14 cellular contexts compared by ENCODE assay signal in the genomic region with DNA sequence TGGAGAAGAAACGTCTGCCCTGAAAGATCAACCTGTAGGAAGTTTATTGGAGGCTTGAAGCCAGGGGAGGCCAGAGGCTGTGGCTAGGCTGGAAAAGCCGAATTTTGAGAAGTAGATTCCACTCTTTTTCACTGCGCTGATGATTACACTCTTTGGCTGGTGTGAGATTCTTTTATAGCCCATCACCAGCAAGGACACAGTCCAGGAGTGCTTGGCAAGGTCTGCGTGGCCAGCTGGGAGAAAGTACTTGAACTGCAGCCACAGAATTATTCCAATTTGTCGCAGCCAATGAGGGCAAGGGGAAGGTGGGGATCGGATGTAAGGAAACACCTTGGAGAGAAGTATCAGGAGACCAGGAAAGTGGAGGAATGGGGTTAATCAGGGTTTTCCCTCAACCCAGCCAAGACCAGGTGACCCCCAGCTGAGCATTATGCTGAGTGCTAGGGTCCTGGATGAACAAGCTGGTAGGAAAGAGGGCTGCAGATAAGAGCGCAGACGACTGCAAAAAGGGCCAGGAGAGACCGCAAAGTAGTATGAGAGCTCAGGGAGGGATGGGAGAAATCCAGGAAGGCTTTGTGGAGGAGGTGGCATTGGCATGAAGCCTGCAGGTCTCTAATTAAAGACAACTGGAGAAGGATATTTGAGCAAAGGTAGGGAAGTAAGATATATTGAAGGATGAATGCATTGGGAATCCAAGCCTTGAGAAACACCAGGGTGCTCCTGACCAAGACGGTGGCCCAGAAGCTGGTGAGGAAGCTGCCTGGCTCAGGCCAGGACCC. TPM values are rescaled to one million over a fixed set of nuclear protein-coding genes. Genes with fewer than 3 reads are reported as not detected.
DNase-seq lines count a peak whose midpoint lies in the region; ATAC-seq, FAIRE-seq and TF ChIP-seq lines count a peak whose summit lies in the region.
"Had no signal": no experiment of that assay in that cellular context is flagged by ENCODE, and none has a peak within 500 bp of the region (broad histone marks: within the 10 kb centered on the region; RNA-seq: fewer than 3 reads in every experiment).

No MANE protein-coding gene starts in this region.

- no peak overlapping the region for H3K4me3 ChIP-seq in kidney (ENCODE audit: low read length in 2 of 2)
- H3K4me3 ChIP-seq: SK-N-MC had no signal

- no peak for FAIRE-seq in kidney (lab: Jason Lieb, UNC)

- peaks cover 84% of the 10 kb centered on the region for H3K36me3 Mint-ChIP-seq in activated T-cell treated with anti-CD3 and anti-CD28 coated beads, Interleukin-2, amount 50 U/mL, for 24 hours (ENCODE audit: low read depth)
- H3K36me3 Mint-ChIP-seq in activated T-cell treated with anti-CD3 and anti-CD28 coated beads, Interleukin-2, amount 50 U/mL, for 72 hours (ENCODE audit: insufficient read depth in 2 of 2): peaks cover 14 to 28% of the 10 kb centered on the region in 2 donors
- H3K36me3 Mint-ChIP-seq in activated CD4-positive, alpha-beta memory T cell treated with anti-CD3 and anti-CD28 coated beads, Interleukin-2, amount 10 ng/mL, durations not matched to agents 7 days and 5 days (ENCODE audit: low read depth): peaks cover 73% of the 10 kb centered on the region
- peaks cover 60 to 75% of the 10 kb centered on the region in 2 donors for H3K36me3 Mint-ChIP-seq in stimulated activated naive B cell treated with anti-CD40 and anti-IgM and Interleukin-4, amounts not matched to agents 10 μg/mL and 1 μg/mL and 100 μg/mL, for 72 hours

- ATAC-seq in activated T-cell treated with anti-CD3 and anti-CD28 coated beads, Interleukin-2, amount 50 U/mL, for 72 hours (replicated peaks in 1 of 2): no peak
- ATAC-seq in stimulated activated naive B cell treated with anti-CD40 and anti-IgM and Interleukin-4, amounts not matched to agents 10 μg/mL and 1 μg/mL and 100 μg/mL, for 72 hours (replicated peaks): no peak

- TF ChIP-seq CTCF in kidney (IDR thresholded peaks at IDR 0.05; ENCODE audit: borderline replicate concordance, extremely low read depth, insufficient read depth): no peak

- POLR2A ChIA-PET in activated CD4-positive, alpha-beta memory T cell treated with anti-CD3 and anti-CD28 coated beads, Interleukin-2, amount 10 ng/mL, durations not matched to agents 7 days and 5 days (lab: Charles Lee): interaction anchor here (0.7 to 1.5 kb wide), 3 partner anchors 19 to 62 kb away, joined by 3 to 4 read pairs (median 3); no protein-coding TSS in a partner anchor

- H3K4me3 Mint-ChIP-seq in activated T-cell treated with anti-CD3 and anti-CD28 coated beads, Interleukin-2, amount 50 U/mL, for 24 hours: no peak overlapping the region
- H3K4me3 Mint-ChIP-seq in activated T-cell treated with anti-CD3 and anti-CD28 coated beads, Interleukin-2, amount 50 U/mL, for 72 hours: no peak overlapping the region
- H3K4me3 Mint-ChIP-seq in activated CD4-positive, alpha-beta memory T cell treated with anti-CD3 and anti-CD28 coated beads, Interleukin-2, amount 10 ng/mL, durations not matched to agents 7 days and 5 days: no peak overlapping the region
- H3K4me3 Mint-ChIP-seq in stimulated activated naive B cell treated with anti-CD40 and anti-IgM and Interleukin-4, amounts not matched to agents 10 μg/mL and 1 μg/mL and 100 μg/mL, for 72 hours: no peak overlapping the region

- H3K27ac Mint-ChIP-seq in activated T-cell treated with anti-CD3 and anti-CD28 coated beads, Interleukin-2, amount 50 U/mL, for 24 hours: peak overlapping the region; percentile 59
- no peak overlapping the region for H3K27ac Mint-ChIP-seq in activated T-cell treated with anti-CD3 and anti-CD28 coated beads, Interleukin-2, amount 50 U/mL, for 72 hours
- H3K27ac Mint-ChIP-seq in activated CD4-positive, alpha-beta memory T cell treated with anti-CD3 and anti-CD28 coated beads, Interleukin-2, amount 10 ng/mL, durations not matched to agents 7 days and 5 days: peak overlapping the region; percentile 23
- H3K27ac Mint-ChIP-seq in stimulated activated naive B cell treated with anti-CD40 and anti-IgM and Interleukin-4, amounts not matched to agents 10 μg/mL and 1 μg/mL and 100 μg/mL, for 72 hours: peak overlapping the region; percentile 86

- H3K36me3 ChIP-seq in kidney (ENCODE audit: control insufficient read depth in 1 of 2, insufficient read depth in 2 of 2, low read length in 2 of 2): peaks cover 0 to 4% of the 10 kb centered on the region in 2 donors

- no peak overlapping the region for H3K9ac ChIP-seq in kidney (ENCODE audit: low read length in 2 of 2)

- H3K9me3 Mint-ChIP-seq in activated T-cell treated with anti-CD3 and anti-CD28 coated beads, Interleukin-2, amount 50 U/mL, for 24 hours: no peaks in the 10 kb centered on the region
- no peaks in the 10 kb centered on the region for H3K9me3 Mint-ChIP-seq in activated T-cell treated with anti-CD3 and anti-CD28 coated beads, Interleukin-2, amount 50 U/mL, for 72 hours
- no peaks in the 10 kb centered on the region for H3K9me3 Mint-ChIP-seq in activated CD4-positive, alpha-beta memory T cell treated with anti-CD3 and anti-CD28 coated beads, Interleukin-2, amount 10 ng/mL, durations not matched to agents 7 days and 5 days
- H3K9me3 Mint-ChIP-seq in stimulated activated naive B cell treated with anti-CD40 and anti-IgM and Interleukin-4, amounts not matched to agents 10 μg/mL and 1 μg/mL and 100 μg/mL, for 72 hours: no peaks in the 10 kb centered on the region

- H3K27ac ChIP-seq in kidney (ENCODE audit: low read depth in 2 of 2, low read length in 2 of 2): no peak overlapping the region
- H3K27ac ChIP-seq: SK-N-MC had no signal

- CTCF ChIA-PET in activated CD4-positive, alpha-beta memory T cell treated with anti-CD3 and anti-CD28 coated beads, Interleukin-2, amount 10 ng/mL, durations not matched to agents 7 days and 5 days (lab: Charles Lee): no interaction called here

- peaks cover 40% of the 10 kb centered on the region for H3K4me1 Mint-ChIP-seq in activated T-cell treated with anti-CD3 and anti-CD28 coated beads, Interleukin-2, amount 50 U/mL, for 24 hours (ENCODE audit: low read depth)
- peaks cover 23% of the 10 kb centered on the region for H3K4me1 Mint-ChIP-seq in activated T-cell treated with anti-CD3 and anti-CD28 coated beads, Interleukin-2, amount 50 U/mL, for 72 hours (ENCODE audit: low read depth)
- H3K4me1 Mint-ChIP-seq in activated CD4-positive, alpha-beta memory T cell treated with anti-CD3 and anti-CD28 coated beads, Interleukin-2, amount 10 ng/mL, durations not matched to agents 7 days and 5 days: peaks cover 11% of the 10 kb centered on the region
- H3K4me1 Mint-ChIP-seq in stimulated activated naive B cell treated with anti-CD40 and anti-IgM and Interleukin-4, amounts not matched to agents 10 μg/mL and 1 μg/mL and 100 μg/mL, for 72 hours: peaks cover 33% of the 10 kb centered on the region in 2 donors

- H3K9me3 ChIP-seq in kidney (ENCODE audit: control insufficient read depth in 1 of 2, low read length in 2 of 2): no peaks in the 10 kb centered on the region

- H3K27me3 Mint-ChIP-seq in activated T-cell treated with anti-CD3 and anti-CD28 coated beads, Interleukin-2, amount 50 U/mL, for 24 hours: no peaks in the 10 kb centered on the region
- H3K27me3 Mint-ChIP-seq in activated T-cell treated with anti-CD3 and anti-CD28 coated beads, Interleukin-2, amount 50 U/mL, for 72 hours (ENCODE audit: low read depth): no peaks in the 10 kb centered on the region
- no peaks in the 10 kb centered on the region for H3K27me3 Mint-ChIP-seq in activated CD4-positive, alpha-beta memory T cell treated with anti-CD3 and anti-CD28 coated beads, Interleukin-2, amount 10 ng/mL, durations not matched to agents 7 days and 5 days
- no peaks in the 10 kb centered on the region for H3K27me3 Mint-ChIP-seq in stimulated activated naive B cell treated with anti-CD40 and anti-IgM and Interleukin-4, amounts not matched to agents 10 μg/mL and 1 μg/mL and 100 μg/mL, for 72 hours

- peaks cover 0 to 9% of the 10 kb centered on the region in 2 donors for H3K4me1 ChIP-seq in kidney (ENCODE audit: control insufficient read depth in 1 of 2, insufficient read depth in 1 of 2, low read depth in 1 of 2, low read length in 2 of 2)

- DNase-seq in activated T-cell treated with anti-CD3 and anti-CD28 coated beads, Interleukin-2, amount 50 U/mL, for 24 hours: no peak
- DNase-seq in activated T-cell treated with anti-CD3 and anti-CD28 coated beads, Interleukin-2, amount 50 U/mL, for 72 hours: no peak
- no peak for DNase-seq in activated CD4-positive, alpha-beta memory T cell treated with anti-CD3 and anti-CD28 coated beads, Interleukin-2, amount 10 ng/mL, durations not matched to agents 7 days and 5 days
- DNase-seq in kidney (peak; percentile 22), SKM-1 (lab: John Stamatoyannopoulos, UW; ENCODE audit: unreplicated experiment) (no peak), OCI-M2 (lab: John Stamatoyannopoulos, UW; ENCODE audit: unreplicated experiment) (no peak)
- no peak for DNase-seq in stimulated activated naive B cell treated with anti-CD40 and anti-IgM and Interleukin-4, amounts not matched to agents 10 μg/mL and 1 μg/mL and 100 μg/mL, for 72 hours
- DNase-seq in activated CD8-positive, alpha-beta memory T cell treated with anti-CD3 and anti-CD28 coated beads, Interleukin-2, amount 50 U/mL, for 48 hours: no peak
- DNase-seq: activated CD4-positive, CD25-positive, alpha-beta regulatory T cell treated with anti-CD3 and anti-CD28 coated beads, Interleukin-2, amount 50 U/mL, for 72 hours; central memory CD4-positive, alpha-beta T cell; GOT3; hippocampal formation; occipital lobe had no signal

- intact Hi-C loops in kidney (cut with DNase I): no loop called here

RNA-seq across cellular contexts. Expression of a gene that starts 44.7 kb away (rescaled TPM):
- total RNA-seq in activated T-cell treated with anti-CD3 and anti-CD28 coated beads, Interleukin-2, amount 50 U/mL, for 72 hours: 10 to 100 TPM; 59.9 to 66.2 TPM
- total RNA-seq in activated CD4-positive, alpha-beta memory T cell treated with anti-CD3 and anti-CD28 coated beads, Interleukin-2, amount 10 ng/mL, durations not matched to agents 7 days and 5 days: 10 to 100 TPM; 86.2 to 89.5 TPM
- total RNA-seq in kidney: 18.5 TPM
- polyA plus RNA-seq in kidney (ENCODE audit: insufficient read depth, low read depth, low replicate concordance): 0.54 TPM
